ENCODE assay signal across 8 cellular contexts in genomic region chr11:58580311-58580710, GRCh38. TPM values are rescaled to one million over a fixed set of nuclear protein-coding genes. Genes with fewer than 3 reads are reported as not detected.
A peak's percentile ranks its signal among the peaks of the same experiment; 100 is the strongest.
DNase-seq lines count a peak whose midpoint lies in the region; ATAC-seq and TF ChIP-seq lines count a peak whose summit lies in the region.

No MANE protein-coding gene starts in this region.

- peaks cover 24% of the 10 kb centered on the region for H3K36me3 Mint-ChIP-seq in activated CD8-positive, alpha-beta memory T cell treated with anti-CD3 and anti-CD28 coated beads, Interleukin-2, amount 10 ng/mL, durations not matched to agents 7 days and 5 days

- H3K4me1 Mint-ChIP-seq in activated CD8-positive, alpha-beta memory T cell treated with anti-CD3 and anti-CD28 coated beads, Interleukin-2, amount 10 ng/mL, durations not matched to agents 7 days and 5 days = peaks cover 47% of the 10 kb centered on the region

- H3K9ac ChIP-seq in adipocyte (ENCODE audit: low read length) = peak overlapping the region; percentile 98

- 2% methylated on average over 2 of the region's 2 CpGs for WGBS in thymus

- H3K9me3 ChIP-seq in adipocyte (ENCODE audit: control insufficient read depth, low read length) (no peaks in the 10 kb centered on the region), left lung (no peaks in the 10 kb centered on the region), thymus (ENCODE audit: control insufficient read depth) (no peaks in the 10 kb centered on the region)

- peaks cover 4% of the 10 kb centered on the region for H3K36me3 ChIP-seq in adipocyte (ENCODE audit: control insufficient read depth, insufficient read depth, low read length, severe bottlenecking)
- H3K36me3 ChIP-seq in left lung = peaks cover 0 to 3% of the 10 kb centered on the region in 2 donors
- H3K36me3 ChIP-seq in thymus (ENCODE audit: control insufficient read depth, insufficient read depth) = no peaks in the 10 kb centered on the region

- H3K4me1 ChIP-seq in adipocyte (ENCODE audit: control insufficient read depth, insufficient read depth, low read length) (peaks cover 61% of the 10 kb centered on the region), left lung (peaks cover 17 to 62% of the 10 kb centered on the region in 2 donors), thymus (ENCODE audit: control insufficient read depth, insufficient read depth, low read length) (peaks cover 15% of the 10 kb centered on the region)

- no peak for DNase-seq in activated CD8-positive, alpha-beta memory T cell treated with anti-CD3 and anti-CD28 coated beads, Interleukin-2, amount 10 ng/mL, durations not matched to agents 7 days and 5 days
- no peak for DNase-seq in activated CD8-positive, alpha-beta memory T cell treated with anti-CD3 and anti-CD28 coated beads, Interleukin-2, amount 50 U/mL, for 4 hours
- no peak for DNase-seq in adipocyte (ENCODE audit: low read depth)
- DNase-seq in left lung = no peak
- DNase-seq in GM13977 (ENCODE audit: low spot score) = no peak
- no peak for DNase-seq in activated effector memory CD4-positive, alpha-beta T cell treated with anti-CD3 and anti-CD28 coated beads, Interleukin-2, amount 50 U/mL, for 16 hours

- peak overlapping the region; percentile 97 for H3K27ac Mint-ChIP-seq in activated CD8-positive, alpha-beta memory T cell treated with anti-CD3 and anti-CD28 coated beads, Interleukin-2, amount 10 ng/mL, durations not matched to agents 7 days and 5 days

- peak overlapping the region; percentile 99 for H3K4me3 Mint-ChIP-seq in activated CD8-positive, alpha-beta memory T cell treated with anti-CD3 and anti-CD28 coated beads, Interleukin-2, amount 10 ng/mL, durations not matched to agents 7 days and 5 days

- H3K27me3 Mint-ChIP-seq in activated CD8-positive, alpha-beta memory T cell treated with anti-CD3 and anti-CD28 coated beads, Interleukin-2, amount 10 ng/mL, durations not matched to agents 7 days and 5 days = no peaks in the 10 kb centered on the region

- no peak for ATAC-seq in activated CD8-positive, alpha-beta memory T cell treated with anti-CD3 and anti-CD28 coated beads, Interleukin-2, amount 10 ng/mL, durations not matched to agents 7 days and 5 days
- ATAC-seq in left lung (no peak), HG03196 (IDR thresholded peaks at IDR 0.05; ENCODE audit: unreplicated experiment) (no peak)

- TF ChIP-seq CTCF in left lung (IDR thresholded peaks at IDR 0.05) = no peak
- no peak for TF ChIP-seq CTCF in GM13977 (IDR thresholded peaks at IDR 0.05; ENCODE audit: extremely low read depth, insufficient read depth, missing control alignments)

- H3K27me3 ChIP-seq in adipocyte (replicated peaks; ENCODE audit: control insufficient read depth, insufficient read depth, low read length) (no peaks in the 10 kb centered on the region), left lung (no peaks in the 10 kb centered on the region), thymus (ENCODE audit: control insufficient read depth, insufficient read depth) (no peaks in the 10 kb centered on the region)

- H3K4me3 ChIP-seq in adipocyte (ENCODE audit: low read length) = peak overlapping the region; percentile 84
- H3K4me3 ChIP-seq in left lung = peak overlapping the region; percentile 91 to 95
- peak overlapping the region; percentile 95 for H3K4me3 ChIP-seq in thymus (ENCODE audit: low read length)

- CTCF ChIA-PET in activated CD8-positive, alpha-beta memory T cell treated with anti-CD3 and anti-CD28 coated beads, Interleukin-2, amount 10 ng/mL, durations not matched to agents 7 days and 5 days (lab: Charles Lee) = interaction anchor here (1.0 to 4.4 kb wide), 3 partner anchors 8 to 61 kb away, joined by 3 to 25 read pairs (median 4); no protein-coding TSS in a partner anchor

- no peaks in the 10 kb centered on the region for H3K9me3 Mint-ChIP-seq in activated CD8-positive, alpha-beta memory T cell treated with anti-CD3 and anti-CD28 coated beads, Interleukin-2, amount 10 ng/mL, durations not matched to agents 7 days and 5 days (ENCODE audit: low read depth)

- peak overlapping the region; percentile 99 to 100 for H3K27ac ChIP-seq in left lung
- H3K27ac ChIP-seq in thymus (ENCODE audit: low read depth) = no peak overlapping the region

- in situ Hi-C loops in GM13977 (cut with MboI; ENCODE audit: low pct_unique_long_range_greater_than_20kb, low sequenced_read_pairs, unreplicated experiment) = no loop called here

- intact Hi-C loops in left lung (cut with DNase I) = no loop called here

RNA-seq across cellular contexts. Expression of gene ZFP91, which starts 1.4 kb away (rescaled TPM):
- total RNA-seq in activated CD8-positive, alpha-beta memory T cell treated with anti-CD3 and anti-CD28 coated beads, Interleukin-2, amount 10 ng/mL, durations not matched to agents 7 days and 5 days = 10 to 100 TPM; 54.8 to 69.7 TPM
- total RNA-seq in left lung = 10 to 100 TPM; 41.3 to 50.1 TPM
- 20.2 TPM for polyA plus RNA-seq in thymus

RNA-seq across cellular contexts. Expression of gene LPXN, which starts 4.7 kb away (rescaled TPM):
- 100 to 1,000 TPM; 141 to 225 TPM for total RNA-seq in activated CD8-positive, alpha-beta memory T cell treated with anti-CD3 and anti-CD28 coated beads, Interleukin-2, amount 10 ng/mL, durations not matched to agents 7 days and 5 days
- 10 to 100 TPM; 18.9 to 43.8 TPM for total RNA-seq in left lung
- polyA plus RNA-seq in thymus = 58.8 TPM

RNA-seq across cellular contexts. Expression of gene CNTF, which starts 42.2 kb away (rescaled TPM):
- 1 to 10 TPM; 3.4 to 3.5 TPM for total RNA-seq in activated CD8-positive, alpha-beta memory T cell treated with anti-CD3 and anti-CD28 coated beads, Interleukin-2, amount 10 ng/mL, durations not matched to agents 7 days and 5 days
- 1 to 10 TPM in 1 of 2 donors, under 1 TPM in 1; 0.47 to 1.9 TPM for total RNA-seq in left lung
- polyA plus RNA-seq in thymus = 0.16 TPM
